ENCODE assay signal across 22 cellular contexts in genomic region chr12:124829708-124830304, GRCh38. TPM values are rescaled to one million over a fixed set of nuclear protein-coding genes. Genes with fewer than 3 reads are reported as not detected.
DNase-seq lines count a peak whose midpoint lies in the region; ATAC-seq, FAIRE-seq and TF ChIP-seq lines count a peak whose summit lies in the region.
"Had no signal": no experiment of that assay in that cellular context is flagged by ENCODE, and none has a peak within 500 bp of the region (broad histone marks: within the 10 kb centered on the region; RNA-seq: fewer than 3 reads in every experiment).

No MANE protein-coding gene starts in this region.

- no peak overlapping the region for H3K4me3 Mint-ChIP-seq in activated T-helper 17 cell treated with anti-CD3 and anti-CD28 coated beads, Interleukin-2, amount 50 U/mL, for 72 hours
- H3K4me3 Mint-ChIP-seq: activated CD4-positive, alpha-beta T cell treated with anti-CD3 and anti-CD28 coated beads for 36 hours; B cell had no signal

- no peaks in the 10 kb centered on the region for H3K36me3 Mint-ChIP-seq in activated T-helper 17 cell treated with anti-CD3 and anti-CD28 coated beads, Interleukin-2, amount 50 U/mL, for 72 hours (ENCODE audit: low read depth)

- no peaks in the 10 kb centered on the region for H4K20me1 ChIP-seq in keratinocyte (ENCODE audit: control insufficient read depth, extremely low read depth, insufficient read depth, low read length)

- H3K27me3 Mint-ChIP-seq in activated T-helper 17 cell treated with anti-CD3 and anti-CD28 coated beads, Interleukin-2, amount 50 U/mL, for 72 hours: no peaks in the 10 kb centered on the region
- H3K27me3 Mint-ChIP-seq: activated CD4-positive, alpha-beta T cell treated with anti-CD3 and anti-CD28 coated beads for 36 hours; B cell had no signal

- peaks cover 5% of the 10 kb centered on the region; the same call in 1 of the 2 replicates for H3K4me1 ChIP-seq in HEK293 (ENCODE audit: control insufficient read depth, insufficient read depth, low read length)
- H3K4me1 ChIP-seq in SJSA1 (replicated peaks): peaks cover 13% of the 10 kb centered on the region
- peaks cover 13% of the 10 kb centered on the region for H3K4me1 ChIP-seq in keratinocyte (ENCODE audit: control insufficient read depth, extremely low read depth, insufficient read depth, low read length)
- H3K4me1 ChIP-seq in subcutaneous abdominal adipose tissue (ENCODE audit: control insufficient read depth in 5 of 5, insufficient read depth in 5 of 5, low read length in 5 of 5): peaks cover 2 to 29% (median 19%) of the 10 kb centered on the region in 5 donors
- H3K4me1 ChIP-seq: ascending aorta had no signal

- TF ChIP-seq CTCF in HEK293 (tag by site-specific recombination; IDR thresholded peaks at IDR 0.05): no peak
- TF ChIP-seq CTCF in keratinocyte (optimal IDR thresholded peaks at IDR 0.05 in 1 of 3, IDR thresholded peaks at IDR 0.05 in 1 of 3, conservative IDR thresholded peaks at IDR 0.05 in 1 of 3; ENCODE audit: extremely low read depth in 1 of 3, insufficient read depth in 2 of 3, low read length in 3 of 3): no peak

- H3K4me2 ChIP-seq in keratinocyte (ENCODE audit: control insufficient read depth, extremely low read depth, insufficient read depth, low read depth, low read length): no peak overlapping the region

- DNase-seq in SJSA1 (ENCODE audit: low read depth in 1 of 2, low spot score in 2 of 2): peak in 1 of 2 experiments; percentile 15
- DNase-seq in keratinocyte (ENCODE audit: low read depth, low spot score): no peak
- no peak for DNase-seq in T-helper 9 cell
- DNase-seq: activated CD4-positive, alpha-beta T cell treated with anti-CD3 and anti-CD28 coated beads for 36 hours; activated CD8-positive, alpha-beta memory T cell treated with anti-CD3 and anti-CD28 coated beads, Interleukin-2, amount 50 U/mL, for 4 hours; activated gamma-delta T cell; cortex of kidney; H7; lower lobe of right lung; NCI-H187; SJCRH30; stimulated activated CD4-positive, alpha-beta T cell treated with anti-CD3 and anti-CD28 coated beads, Interleukin-4, amount 100 ng/mL, for 4 hours; stimulated activated CD8-positive, alpha-beta memory T cell treated with anti-CD3 and anti-CD28 coated beads, Interleukin-4, amount 100 ng/mL, for 48 hours had no signal

- H3K36me3 ChIP-seq in HEK293 (ENCODE audit: control insufficient read depth in 2 of 2, insufficient read depth in 1 of 2, low read length in 2 of 2): no peaks in the 10 kb centered on the region; a peak in 1 of 3 replicates
- H3K36me3 ChIP-seq in SJSA1: no peaks in the 10 kb centered on the region
- peaks cover 0 to 6% of the 10 kb centered on the region in 2 experiments for H3K36me3 ChIP-seq in keratinocyte (ENCODE audit: control insufficient read depth in 2 of 2, extremely low read depth in 1 of 2, insufficient read depth in 2 of 2, low read length in 2 of 2)
- H3K36me3 ChIP-seq in subcutaneous abdominal adipose tissue (ENCODE audit: control insufficient read depth in 5 of 5, insufficient read depth in 5 of 5, low read length in 5 of 5): peaks cover 0 to 3% (median 0%) of the 10 kb centered on the region in 5 donors
- H3K36me3 ChIP-seq: ascending aorta, lower lobe of right lung, MG63, SJCRH30, suprapubic skin had no signal

- H3K27ac Mint-ChIP-seq in activated T-helper 17 cell treated with anti-CD3 and anti-CD28 coated beads, Interleukin-2, amount 50 U/mL, for 72 hours: no peak overlapping the region
- H3K27ac Mint-ChIP-seq: B cell had no signal

- H3K9me3 ChIP-seq in HEK293 (ENCODE audit: control insufficient read depth, insufficient read depth, low read depth, low read length) (no peaks in the 10 kb centered on the region), SJSA1 (replicated peaks) (0 out of 2 replicates have a peak, but pooled peaks cover 3% of the 10 kb centered on the region), keratinocyte (ENCODE audit: control insufficient read depth, low read depth, low read length) (peaks cover 5% of the 10 kb centered on the region), subcutaneous abdominal adipose tissue (ENCODE audit: control insufficient read depth in 5 of 5, low read length in 5 of 5) (peaks cover 0 to 3% (median 0%) of the 10 kb centered on the region in 5 donors)
- H3K9me3 ChIP-seq: ascending aorta, lower lobe of right lung, SJCRH30, suprapubic skin had no signal

- H3K4me3 ChIP-seq in HEK293 (ENCODE audit: low read depth, low read length) (no peak overlapping the region), SJSA1 (no peak overlapping the region), keratinocyte (ENCODE audit: control insufficient read depth in 2 of 3, extremely low read depth in 1 of 3, insufficient read depth in 2 of 3, low read depth in 1 of 3, low read length in 3 of 3) (no peak overlapping the region), subcutaneous abdominal adipose tissue (ENCODE audit: low read depth in 1 of 5, low read length in 5 of 5) (no peak overlapping the region)
- H3K4me3 ChIP-seq: ascending aorta, lower lobe of right lung, MG63, SJCRH30, skin epidermis, suprapubic skin had no signal

- H3K9me1 ChIP-seq in keratinocyte (ENCODE audit: control insufficient read depth, extremely low read depth, insufficient read depth, low read length): no peaks in the 10 kb centered on the region

- H2AFZ ChIP-seq in keratinocyte (ENCODE audit: control insufficient read depth, low read length): no peak overlapping the region

- dilution Hi-C loops in keratinocyte (cut with MboI; ENCODE audit: extremely low pct_ligation_motif_present, low sequenced_read_pairs): no loop called here

- CTCF ChIA-PET in HEK293 (lab: Yijun Ruan, JAX): no interaction called here

- no peak for ATAC-seq in activated T-helper 17 cell treated with anti-CD3 and anti-CD28 coated beads, Interleukin-2, amount 50 U/mL, for 72 hours (replicated peaks)
- ATAC-seq in GM19463 (IDR thresholded peaks at IDR 0.05; ENCODE audit: unreplicated experiment): no peak
- ATAC-seq: activated CD4-positive, alpha-beta T cell treated with anti-CD3 and anti-CD28 coated beads for 36 hours had no signal

- no peak for FAIRE-seq in keratinocyte (lab: Jason Lieb, UNC)

- POLR2A ChIA-PET in HEK293 (lab: Yijun Ruan, JAX): no interaction called here

- no peaks in the 10 kb centered on the region for H3K4me1 Mint-ChIP-seq in activated T-helper 17 cell treated with anti-CD3 and anti-CD28 coated beads, Interleukin-2, amount 50 U/mL, for 72 hours

- H3K9me3 Mint-ChIP-seq in activated T-helper 17 cell treated with anti-CD3 and anti-CD28 coated beads, Interleukin-2, amount 50 U/mL, for 72 hours: no peaks in the 10 kb centered on the region

- H3K9ac ChIP-seq in keratinocyte (ENCODE audit: control insufficient read depth, extremely low read depth, insufficient read depth, low read length) (no peak overlapping the region), subcutaneous abdominal adipose tissue (ENCODE audit: low read length in 5 of 5) (no peak overlapping the region)

- H3K79me2 ChIP-seq in keratinocyte (ENCODE audit: control insufficient read depth, insufficient read depth, low read length): peaks cover 31% of the 10 kb centered on the region

- H3K27ac ChIP-seq in HEK293 (ENCODE audit: extremely low read depth, low read depth, low read length) (no peak overlapping the region), SJSA1 (0 out of 2 replicates have a peak overlapping the region, but pooled peaks have one; percentile 14), keratinocyte (ENCODE audit: control insufficient read depth, insufficient read depth, low read length) (peak overlapping the region; percentile 72), subcutaneous abdominal adipose tissue (ENCODE audit: low read depth, low read length) (peak overlapping the region; percentile 18)
- H3K27ac ChIP-seq: ascending aorta, lower lobe of right lung, SJCRH30 had no signal

- H3K27me3 ChIP-seq in SJSA1 (replicated peaks) (no peaks in the 10 kb centered on the region), keratinocyte (ENCODE audit: control insufficient read depth, extremely low read depth, insufficient read depth, low read length) (no peaks in the 10 kb centered on the region), subcutaneous abdominal adipose tissue (ENCODE audit: control insufficient read depth in 5 of 5, insufficient read depth in 4 of 5, low read length in 5 of 5) (no peaks in the 10 kb centered on the region)
- H3K27me3 ChIP-seq: ascending aorta, MG63, SJCRH30, suprapubic skin had no signal

TF ChIP-seq in HEK293, 187 proteins besides CTCF, POLR2A, EP300 and RAD21 (continues in another document):
- no peak for TF ChIP-seq ZNF513 (tag by site-specific recombination; IDR thresholded peaks at IDR 0.05)
- TF ChIP-seq ZNF132 (tag by site-specific recombination; IDR thresholded peaks at IDR 0.05; ENCODE audit: borderline replicate concordance): no peak
- no peak for TF ChIP-seq ZNF19 (tag by site-specific recombination; IDR thresholded peaks at IDR 0.05; ENCODE audit: low read depth)

RNA-seq across cellular contexts. Expression of gene SCARB1, which starts 33.9 kb away (rescaled TPM):
- 12.4 and 15.7 TPM in 2 replicates for total RNA-seq in SJSA1 (2014; rRNA removed; shearing (Covaris generic))
- polyA plus RNA-seq in keratinocyte: 40.9 to 80.6 TPM (median 41.4 TPM) in 3 replicates
- polyA plus RNA-seq in keratinocyte (2011; ENCODE audit: low read depth): 5.5 TPM
- 47.5 and 76.4 TPM in 2 replicates for polyA plus RNA-seq in keratinocyte (2011; cell fraction: cytosol; rRNA removed)
- polyA plus RNA-seq in keratinocyte (2011; cell fraction: nucleus; rRNA removed): 160 and 185 TPM in 2 replicates
- polyA plus RNA-seq in keratinocyte (2012; ENCODE audit: low replicate concordance): 27.4 and 72.2 TPM in 2 replicates
- polyA minus RNA-seq in keratinocyte: 74.8 to 159 TPM (median 78.2 TPM) in 3 replicates
- 76.9 TPM for polyA minus RNA-seq in keratinocyte (2011; cell fraction: cytosol; rRNA and poly(A)+ RNA removed)
- polyA minus RNA-seq in keratinocyte (2011; cell fraction: nucleus; rRNA and poly(A)+ RNA removed): 131 and 159 TPM in 2 replicates
- 10 to 100 TPM; 17.9 to 20.9 TPM for total RNA-seq in activated T-helper 17 cell treated with anti-CD3 and anti-CD28 coated beads, Interleukin-2, amount 50 U/mL, for 72 hours
